In the genomic region with DNA sequence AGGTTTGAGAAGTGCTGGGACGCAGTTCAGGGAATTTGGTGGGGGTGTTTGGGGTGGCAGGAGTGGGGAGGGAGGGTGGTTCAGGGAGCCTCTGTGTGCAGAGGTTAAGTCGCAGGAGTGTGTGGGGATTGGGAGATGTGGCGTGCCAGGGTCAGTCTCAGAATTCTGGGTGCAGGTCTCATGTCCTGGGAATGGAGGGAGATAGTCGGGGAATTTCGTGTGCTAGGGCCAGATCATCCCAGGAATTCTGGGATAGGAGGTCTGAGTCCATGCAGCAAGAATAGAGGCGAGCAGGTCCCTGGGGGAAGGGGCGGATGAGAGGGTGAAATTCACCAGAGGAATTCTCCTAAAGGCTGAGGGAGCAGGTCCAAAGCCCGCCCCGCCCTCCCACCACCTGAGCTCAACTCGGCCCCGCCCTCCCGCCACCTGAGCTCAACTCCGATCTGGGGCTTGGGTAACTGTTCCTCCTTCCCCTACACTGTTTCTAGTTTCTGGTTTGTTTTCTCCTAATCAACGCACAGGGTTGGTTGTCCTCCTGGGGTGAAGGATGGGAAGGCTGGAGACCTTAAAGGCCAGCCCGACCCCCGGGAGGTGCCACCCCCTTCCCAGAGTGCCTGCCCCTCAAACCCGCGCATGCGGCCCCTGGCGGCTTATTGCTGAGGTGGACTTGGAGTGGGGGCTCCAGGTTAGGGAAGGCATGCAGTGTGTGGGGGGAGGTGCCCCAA, we compare ENCODE assay signal across 15 cellular contexts. TPM values are rescaled to one million over a fixed set of nuclear protein-coding genes. Genes with fewer than 3 reads are reported as not detected.
DNase-seq lines count a peak whose midpoint lies in the region; ATAC-seq and TF ChIP-seq lines count a peak whose summit lies in the region.
"Had no signal": no experiment of that assay in that cellular context is flagged by ENCODE, and none has a peak within 500 bp of the region (broad histone marks: within the 10 kb centered on the region; RNA-seq: fewer than 3 reads in every experiment).

No MANE protein-coding gene starts in this region.

- peak overlapping the region; percentile 25 to 56 for H3K4me3 Mint-ChIP-seq in activated T-cell treated with anti-CD3 and anti-CD28 coated beads, Interleukin-2, amount 50 U/mL, for 72 hours
- no peak overlapping the region for H3K4me3 Mint-ChIP-seq in activated T-cell treated with anti-CD3 and anti-CD28 coated beads, Interleukin-2, amount 50 U/mL, for 24 hours

- H3K4me1 ChIP-seq in NT2/D1 (ENCODE audit: insufficient read depth, insufficient read length) (peaks cover 5% of the 10 kb centered on the region), upper lobe of right lung (no peaks in the 10 kb centered on the region)

- H3K27ac Mint-ChIP-seq in activated T-cell treated with anti-CD3 and anti-CD28 coated beads, Interleukin-2, amount 50 U/mL, for 72 hours, result no peak overlapping the region
- H3K27ac Mint-ChIP-seq in activated T-cell treated with anti-CD3 and anti-CD28 coated beads, Interleukin-2, amount 50 U/mL, for 24 hours, result no peak overlapping the region
- H3K27ac Mint-ChIP-seq: activated CD4-positive, alpha-beta T cell treated with anti-CD3 and anti-CD28 coated beads, Interleukin-2, amount 10 ng/mL, durations not matched to agents 24 days and 14 days; naive thymus-derived CD4-positive, alpha-beta T cell had no signal

- peaks cover 77% of the 10 kb centered on the region for H3K27me3 Mint-ChIP-seq in activated T-cell treated with anti-CD3 and anti-CD28 coated beads, Interleukin-2, amount 50 U/mL, for 72 hours (ENCODE audit: low read depth)
- H3K27me3 Mint-ChIP-seq in activated T-cell treated with anti-CD3 and anti-CD28 coated beads, Interleukin-2, amount 50 U/mL, for 24 hours, result peaks cover 77% of the 10 kb centered on the region

- H3K27me3 ChIP-seq in NT2/D1 (ENCODE audit: insufficient read depth, insufficient read length) (peaks cover 19% of the 10 kb centered on the region), upper lobe of right lung (peaks cover 51% of the 10 kb centered on the region)

- DNase-seq in activated T-cell treated with anti-CD3 and anti-CD28 coated beads, Interleukin-2, amount 50 U/mL, for 72 hours, result no peak
- no peak for DNase-seq in activated T-cell treated with anti-CD3 and anti-CD28 coated beads, Interleukin-2, amount 50 U/mL, for 24 hours
- DNase-seq in NT2/D1 (ENCODE audit: low read depth, low spot score) (no peak), islet precursor cell (peak; percentile 81), upper lobe of right lung (no peak), foreskin fibroblast (no peak)
- DNase-seq in stimulated activated CD4-positive, alpha-beta T cell treated with anti-CD3 and anti-CD28 coated beads, Interleukin-15, amount 100 ng/mL, for 24 hours, result no peak
- DNase-seq: activated CD4-positive, alpha-beta T cell treated with anti-CD3 and anti-CD28 coated beads, Interleukin-2, amount 10 ng/mL, durations not matched to agents 24 days and 14 days; GF-D8; naive thymus-derived CD4-positive, alpha-beta T cell; SW 1271 had no signal

- H3K4me1 Mint-ChIP-seq in activated T-cell treated with anti-CD3 and anti-CD28 coated beads, Interleukin-2, amount 50 U/mL, for 72 hours (ENCODE audit: low read depth), result peaks cover 22% of the 10 kb centered on the region
- H3K4me1 Mint-ChIP-seq in activated T-cell treated with anti-CD3 and anti-CD28 coated beads, Interleukin-2, amount 50 U/mL, for 24 hours (ENCODE audit: low read depth), result peaks cover 17% of the 10 kb centered on the region

- intact Hi-C loops in upper lobe of right lung (cut with DNase I), result no loop called here

- H3K9me3 Mint-ChIP-seq in activated T-cell treated with anti-CD3 and anti-CD28 coated beads, Interleukin-2, amount 50 U/mL, for 72 hours, result no peaks in the 10 kb centered on the region
- no peaks in the 10 kb centered on the region for H3K9me3 Mint-ChIP-seq in activated T-cell treated with anti-CD3 and anti-CD28 coated beads, Interleukin-2, amount 50 U/mL, for 24 hours
- H3K9me3 Mint-ChIP-seq: activated CD4-positive, alpha-beta T cell treated with anti-CD3 and anti-CD28 coated beads, Interleukin-2, amount 10 ng/mL, durations not matched to agents 24 days and 14 days had no signal

- H3K27ac ChIP-seq in upper lobe of right lung, result no peak overlapping the region
- H3K27ac ChIP-seq: body of pancreas had no signal

- H3K4me3 ChIP-seq in NT2/D1 (ENCODE audit: insufficient read length, low read depth) (peak overlapping the region; percentile 57), upper lobe of right lung (no peak overlapping the region), foreskin fibroblast (ENCODE audit: low read depth in 1 of 2, low read length in 2 of 2) (no peak overlapping the region)
- H3K4me3 ChIP-seq: body of pancreas had no signal

- peaks cover 16% of the 10 kb centered on the region for H3K36me3 ChIP-seq in NT2/D1 (ENCODE audit: insufficient read depth, insufficient read length, low read length)
- no peaks in the 10 kb centered on the region for H3K36me3 ChIP-seq in upper lobe of right lung

- H3K36me3 Mint-ChIP-seq in activated T-cell treated with anti-CD3 and anti-CD28 coated beads, Interleukin-2, amount 50 U/mL, for 72 hours (ENCODE audit: insufficient read depth in 2 of 2), result peaks cover 2% of the 10 kb centered on the region in 2 donors
- no peaks in the 10 kb centered on the region for H3K36me3 Mint-ChIP-seq in activated T-cell treated with anti-CD3 and anti-CD28 coated beads, Interleukin-2, amount 50 U/mL, for 24 hours (ENCODE audit: low read depth)

- no peak for TF ChIP-seq CTCF in upper lobe of right lung (IDR thresholded peaks at IDR 0.05)
- no peak for TF ChIP-seq CTCF in foreskin fibroblast (IDR thresholded peaks at IDR 0.05; ENCODE audit: low read depth, low read length)

- ATAC-seq in activated T-cell treated with anti-CD3 and anti-CD28 coated beads, Interleukin-2, amount 50 U/mL, for 72 hours (replicated peaks in 1 of 2), result no peak
- ATAC-seq in upper lobe of right lung (peak; percentile 33), HG02588 (IDR thresholded peaks at IDR 0.05; ENCODE audit: unreplicated experiment) (no peak)
- ATAC-seq: body of pancreas; naive thymus-derived CD4-positive, alpha-beta T cell had no signal

- peaks cover 2% of the 10 kb centered on the region; the same call in 1 of the 2 replicates for H3K9me3 ChIP-seq in NT2/D1 (ENCODE audit: insufficient read depth, low read length)
- no peaks in the 10 kb centered on the region for H3K9me3 ChIP-seq in upper lobe of right lung
- H3K9me3 ChIP-seq: body of pancreas had no signal

- H3K9ac ChIP-seq in NT2/D1 (ENCODE audit: insufficient read length, low read depth), result peak overlapping the region; percentile 85

RNA-seq across cellular contexts. Expression of gene KCNC3, which starts 15.2 kb away (rescaled TPM):
- total RNA-seq in activated T-cell treated with anti-CD3 and anti-CD28 coated beads, Interleukin-2, amount 50 U/mL, for 72 hours, result 1 to 10 TPM; 5.2 to 8.3 TPM
- total RNA-seq in upper lobe of right lung, result 12.8 TPM

RNA-seq across cellular contexts. Expression of gene NAPSA, which starts 51.5 kb away (rescaled TPM):
- total RNA-seq in activated T-cell treated with anti-CD3 and anti-CD28 coated beads, Interleukin-2, amount 50 U/mL, for 72 hours, result 10 to 100 TPM; 43.2 to 53.3 TPM
- 1,895 TPM for total RNA-seq in upper lobe of right lung
- total RNA-seq: NCI-H460, skeletal muscle tissue had no signal

Comparison
In these comparisons a context has a peak if more than half of its experiments do, and no peak if none do; other contexts are left out.
1. RNA of gene NAPSA, which starts 51.5 kb away (total RNA-seq): 1,895 TPM in upper lobe of right lung (single experiment); 43.2 to 53.3 TPM in activated T-cell treated with anti-CD3 and anti-CD28 coated beads, Interleukin-2, amount 50 U/mL, for 72 hours; every median in the first group is over 10 times any median in the second.